In the genomic region with DNA sequence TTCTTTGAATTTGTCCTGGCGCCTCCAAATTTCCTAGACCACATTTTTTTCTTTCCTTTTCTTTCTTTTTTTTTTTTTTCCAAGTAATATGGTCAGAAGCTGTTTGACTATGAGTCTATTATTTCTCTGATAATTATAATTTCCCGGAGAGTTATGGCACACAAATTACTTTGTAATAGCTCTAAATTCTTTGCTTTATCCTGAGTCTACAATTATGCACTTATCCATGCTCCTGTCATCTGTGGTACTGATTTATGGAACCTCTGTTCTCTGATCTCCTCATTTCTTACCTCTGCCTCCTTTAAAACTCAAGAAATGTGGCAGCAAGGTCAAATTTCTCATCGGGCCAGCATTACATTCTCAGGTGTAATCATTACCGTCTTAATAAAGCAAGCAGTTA, we compare ENCODE assay signal across 21 cellular contexts.
DNase-seq lines count a peak whose midpoint lies in the region; ATAC-seq, FAIRE-seq and TF ChIP-seq lines count a peak whose summit lies in the region.
"Had no signal": no experiment of that assay in that cellular context is flagged by ENCODE, and none has a peak within 500 bp of the region (broad histone marks: within the 10 kb centered on the region; RNA-seq: fewer than 3 reads in every experiment).

No MANE protein-coding gene starts in this region.

- DNase-seq in GM23338 (ENCODE audit: low spot score) (no peak), NCI-H146 (lab: John Stamatoyannopoulos, UW) (peak; percentile 15), chondrocyte (ENCODE audit: low spot score) (no peak), GF-D8 (lab: John Stamatoyannopoulos, UW) (no peak), dedifferentiated amniotic fluid mesenchymal stem cell (ENCODE audit: extremely low spot score) (no peak), pancreas (no peak)
- DNase-seq: activated gamma-delta T cell; CD8-positive, alpha-beta memory T cell; effector memory CD8-positive, alpha-beta T cell; KG1; kidney; retina; T-helper 9 cell had no signal

- H3K27me3 Mint-ChIP-seq in GM23338 (ENCODE audit: insufficient read depth, low read depth, poor library complexity): no peaks in the 10 kb centered on the region
- H3K27me3 Mint-ChIP-seq in chondrocyte (ENCODE audit: low read depth): no peaks in the 10 kb centered on the region
- H3K27me3 Mint-ChIP-seq: CD8-positive, alpha-beta memory T cell; effector memory CD8-positive, alpha-beta T cell; stimulated activated naive CD8-positive, alpha-beta T cell treated with anti-CD3 and anti-CD28 coated beads, Interleukin-15, Interleukin-2, amounts not matched to agents 100 ng/mL and 50 ng/mL, for 24 hours had no signal

- H3K36me3 ChIP-seq in GM23338 (ENCODE audit: insufficient read depth) (no peaks in the 10 kb centered on the region), parathyroid adenoma (ENCODE audit: control insufficient read depth, insufficient read depth, low read length) (no peaks in the 10 kb centered on the region), pancreas (no peaks in the 10 kb centered on the region)
- H3K36me3 ChIP-seq: HAP-1, SJCRH30, vagina had no signal

- peaks cover 15% of the 10 kb centered on the region for H3K4me1 ChIP-seq in GM23338 (ENCODE audit: insufficient read depth)
- H3K4me1 ChIP-seq in parathyroid adenoma: peaks cover 30% of the 10 kb centered on the region
- H3K4me1 ChIP-seq in pancreas: peaks cover 0 to 4% (median 0%) of the 10 kb centered on the region in 3 donors

- H3F3A ChIP-seq in GM23338 (replicated peaks; ENCODE audit: low read depth): no peaks in the 10 kb centered on the region

- no peaks in the 10 kb centered on the region for H3K36me3 Mint-ChIP-seq in GM23338 (ENCODE audit: low read depth)
- H3K36me3 Mint-ChIP-seq in chondrocyte (ENCODE audit: low read depth): no peaks in the 10 kb centered on the region
- H3K36me3 Mint-ChIP-seq: CD8-positive, alpha-beta memory T cell had no signal

- H3K9ac ChIP-seq in parathyroid adenoma: no peak overlapping the region

- H3K4me3 ChIP-seq in GM23338 (no peak overlapping the region), parathyroid adenoma (ENCODE audit: low read depth, low read length) (no peak overlapping the region), pancreas (no peak overlapping the region)
- H3K4me3 ChIP-seq: HAP-1, SJCRH30, vagina had no signal

- no peaks in the 10 kb centered on the region for H3K9me3 ChIP-seq in parathyroid adenoma (ENCODE audit: control insufficient read depth, low read length)
- H3K9me3 ChIP-seq in pancreas: no peaks in the 10 kb centered on the region
- H3K9me3 ChIP-seq: HAP-1, SJCRH30, vagina had no signal

- no peaks in the 10 kb centered on the region for H4K20me1 ChIP-seq in GM23338 (replicated peaks; ENCODE audit: insufficient read depth)

- no peak for TF ChIP-seq CTCF in GM23338 (conservative IDR thresholded peaks at IDR 0.05; ENCODE audit: low read depth in 2 of 2)
- TF ChIP-seq CTCF in chondrocyte (IDR thresholded peaks at IDR 0.05): no peak
- TF ChIP-seq CTCF in parathyroid adenoma (IDR thresholded peaks at IDR 0.05): no peak
- TF ChIP-seq CTCF in pancreas (IDR thresholded peaks at IDR 0.05): no peak

- H3K4me2 ChIP-seq in GM23338 (0 out of 2 replicates have a peak overlapping the region, but pooled peaks have one; percentile 12), parathyroid adenoma (ENCODE audit: low read length) (no peak overlapping the region)

- H3K79me2 ChIP-seq in GM23338 (replicated peaks; ENCODE audit: insufficient read depth): no peaks in the 10 kb centered on the region
- H3K79me2 ChIP-seq in parathyroid adenoma: no peaks in the 10 kb centered on the region

- 52 to 61% methylated on average over 4 of the region's 4 CpGs for WGBS in pancreas, 2 donors

- intact Hi-C loops in pancreas (cut with DNase I): no loop called here

- H3K27ac ChIP-seq in GM23338 (ENCODE audit: low read depth) (peak overlapping the region; percentile 24), parathyroid adenoma (peak overlapping the region; percentile 40), pancreas (no peak overlapping the region)
- H3K27ac ChIP-seq: HL-60, SJCRH30 had no signal

- H3K9me2 ChIP-seq in GM23338 (ENCODE audit: insufficient read depth): no peaks in the 10 kb centered on the region

- no peak for ATAC-seq in GM23338
- ATAC-seq in pancreas: no peak
- ATAC-seq in GM21423 (IDR thresholded peaks at IDR 0.05; ENCODE audit: unreplicated experiment): no peak
- ATAC-seq: effector memory CD8-positive, alpha-beta T cell had no signal

- H3K4me3 Mint-ChIP-seq in GM23338 (no peak overlapping the region), chondrocyte (ENCODE audit: unreplicated experiment) (no peak overlapping the region)
- H3K4me3 Mint-ChIP-seq: CD8-positive, alpha-beta memory T cell; effector memory CD8-positive, alpha-beta T cell; nephron progenitor cell; stimulated activated naive CD8-positive, alpha-beta T cell treated with anti-CD3 and anti-CD28 coated beads, Interleukin-15, Interleukin-2, amounts not matched to agents 100 ng/mL and 50 ng/mL, for 24 hours had no signal

- no peaks in the 10 kb centered on the region for H3K27me3 ChIP-seq in GM23338 (ENCODE audit: insufficient read depth)
- no peaks in the 10 kb centered on the region for H3K27me3 ChIP-seq in parathyroid adenoma (ENCODE audit: control insufficient read depth, insufficient read depth, low read length)
- H3K27me3 ChIP-seq in pancreas: no peaks in the 10 kb centered on the region
- H3K27me3 ChIP-seq: SJCRH30, vagina had no signal

- H3K27ac Mint-ChIP-seq in GM23338 (peak overlapping the region; percentile 50), chondrocyte (ENCODE audit: unreplicated experiment) (peak overlapping the region; percentile 78)
- H3K27ac Mint-ChIP-seq: CD8-positive, alpha-beta memory T cell; effector memory CD8-positive, alpha-beta T cell; stimulated activated naive CD8-positive, alpha-beta T cell treated with anti-CD3 and anti-CD28 coated beads, Interleukin-15, Interleukin-2, amounts not matched to agents 100 ng/mL and 50 ng/mL, for 24 hours had no signal

- no peak for FAIRE-seq in pancreas (lab: Jason Lieb, UNC)

- H3K4me1 Mint-ChIP-seq in GM23338 (peaks cover 27% of the 10 kb centered on the region), chondrocyte (ENCODE audit: low read depth) (peaks cover 41% of the 10 kb centered on the region)
- H3K4me1 Mint-ChIP-seq: CD8-positive, alpha-beta memory T cell had no signal

- H2AFZ ChIP-seq in GM23338: no peak overlapping the region
- H2AFZ ChIP-seq in parathyroid adenoma: peak overlapping the region; percentile 88

- H3K9me3 Mint-ChIP-seq in GM23338: no peaks in the 10 kb centered on the region
- H3K9me3 Mint-ChIP-seq in chondrocyte (ENCODE audit: low read depth): no peaks in the 10 kb centered on the region
- H3K9me3 Mint-ChIP-seq: effector memory CD8-positive, alpha-beta T cell; nephron progenitor cell; stimulated activated naive CD8-positive, alpha-beta T cell treated with anti-CD3 and anti-CD28 coated beads, Interleukin-15, Interleukin-2, amounts not matched to agents 100 ng/mL and 50 ng/mL, for 24 hours had no signal

TF ChIP-seq in GM23338, 12 proteins besides CTCF, POLR2A, EP300 and RAD21 (continues in another document):
- TF ChIP-seq ETS1 (IDR thresholded peaks at IDR 0.05) (no peak), NANOG (IDR thresholded peaks at IDR 0.05; ENCODE audit: borderline replicate concordance) (no peak)

Comparison
In these comparisons a context has a peak if more than half of its experiments do, and no peak if none do; other contexts are left out.
1. H3K27ac ChIP-seq: peak in GM23338 (single experiment) and parathyroid adenoma (single experiment); none in pancreas (0 of 4).